27 cellular contexts compared by ENCODE assay signal in genomic region chr18:41199212-41199611, GRCh38.
"Had no signal": no experiment of that assay in that cellular context is flagged by ENCODE, and none has a peak within 500 bp of the region (broad histone marks: within the 10 kb centered on the region; RNA-seq: fewer than 3 reads in every experiment).

No MANE protein-coding gene starts in this region.

- ATAC-seq: stimulated activated effector memory CD8-positive, alpha-beta T cell treated with anti-CD3 and anti-CD28 coated beads, Interleukin-12 subunit alpha, Interleukin-12 subunit beta, amount 100 ng/mL, for 72 hours; stimulated activated memory B cell treated with anti-CD40 and anti-IgM and Interleukin-4, amounts not matched to agents 10 μg/mL and 1 μg/mL and 100 μg/mL, for 72 hours; stimulated activated naive B cell treated with anti-CD40 and anti-IgM and Interleukin-4, amounts not matched to agents 10 μg/mL and 1 μg/mL and 100 μg/mL, for 72 hours; stimulated activated naive CD8-positive, alpha-beta T cell treated with anti-CD3 and anti-CD28 coated beads, Interleukin-15, amount 100 ng/mL, for 72 hours; stimulated activated naive CD8-positive, alpha-beta T cell treated with anti-CD3 and anti-CD28 coated beads, Interleukin-15, Interleukin-2, amounts not matched to agents 100 U/mL and 50 U/mL, for 24 hours; upper lobe of right lung had no signal

- H3K27me3 ChIP-seq: stomach, suprapubic skin, testis, thyroid gland, tibial artery, tibial nerve, transverse colon, upper lobe of left lung, upper lobe of right lung, uterus, vagina had no signal

- H3K4me1 ChIP-seq: stomach, suprapubic skin, testis, thyroid gland, tibial artery, tibial nerve, transverse colon, upper lobe of left lung, upper lobe of right lung, uterus, vagina had no signal

- DNase-seq: stimulated activated CD4-positive, alpha-beta T cell treated with anti-CD3 and anti-CD28 coated beads, Interleukin-2, amount 100 ng/mL, for 48 hours; stimulated activated CD4-positive, alpha-beta T cell treated with anti-CD3 and anti-CD28 coated beads, Interleukin-4, amount 100 ng/mL, for 1 hour; stimulated activated CD4-positive, alpha-beta T cell treated with anti-CD3 and anti-CD28 coated beads, Interleukin-4, amount 100 ng/mL, for 24 hours; stimulated activated CD4-positive, alpha-beta T cell treated with anti-CD3 and anti-CD28 coated beads, Interleukin-4, amount 100 ng/mL, for 4 hours; stimulated activated CD8-positive, alpha-beta memory T cell treated with anti-CD3 and anti-CD28 coated beads, Interleukin-4, amount 100 ng/mL, for 48 hours; stimulated activated naive B cell treated with anti-CD40 and anti-IgM and Interleukin-4, amounts not matched to agents 10 μg/mL and 1 μg/mL and 100 μg/mL, for 72 hours; stimulated activated naive CD4-positive, alpha-beta T cell; stimulated activated naive CD4-positive, alpha-beta T cell treated with Interleukin-2 at 50 U/mL for 16 hours; stimulated activated naive CD8-positive, alpha-beta T cell treated with anti-CD3 and anti-CD28 coated beads, Interleukin-15, amount 100 ng/mL, for 72 hours; stimulated activated naive CD8-positive, alpha-beta T cell treated with anti-CD3 and anti-CD28 coated beads, Interleukin-15, Interleukin-2, amounts not matched to agents 100 U/mL and 50 U/mL, for 24 hours; stomach; substantia nigra; testis; thyroid gland; tibial artery; transverse colon; trophoblast cell; upper lobe of left lung; upper lobe of right lung; uterus had no signal

- H3K4me3 ChIP-seq: stomach, suprapubic skin, testis, thoracic aorta, thyroid gland, tibial artery, tibial nerve, transverse colon, upper lobe of left lung, upper lobe of right lung, uterus, vagina had no signal

- H3K27ac ChIP-seq: stomach, suprapubic skin, testis, thoracic aorta, thyroid gland, tibial artery, tibial nerve, transverse colon, upper lobe of left lung, upper lobe of right lung, uterus, vagina had no signal

- FAIRE-seq: urothelium cell line had no signal

- H3K9me3 ChIP-seq: suprapubic skin, testis, thoracic aorta, thyroid gland, transverse colon, upper lobe of left lung, upper lobe of right lung, uterus, vagina had no signal

- H3K36me3 ChIP-seq: stomach, suprapubic skin, thoracic aorta, thyroid gland, tibial artery, tibial nerve, transverse colon, upper lobe of left lung, upper lobe of right lung, uterus, vagina had no signal
